8 cellular contexts compared by ENCODE assay signal in genomic region chr16:74862743-74863244, GRCh38.
DNase-seq lines count a peak whose midpoint lies in the region; ATAC-seq, FAIRE-seq and TF ChIP-seq lines count a peak whose summit lies in the region.

No MANE protein-coding gene starts in this region.

- H3K27ac ChIP-seq in breast epithelium (no peak overlapping the region), HepG2 (ENCODE audit: extremely low read length, insufficient read depth, low read length) (peak overlapping the region; percentile 3)

- H3K4me1 ChIP-seq in breast epithelium (no peaks in the 10 kb centered on the region), HepG2 (ENCODE audit: insufficient read depth, low read length) (peaks cover 33% of the 10 kb centered on the region)

- POLR2A ChIA-PET in HepG2 (lab: Yijun Ruan, JAX) = interaction anchor here (1.4 to 1.7 kb wide), 2 partner anchors 50 to 162 kb away, joined by 3 to 6 read pairs; partner anchors contain the start of gene MLKL

- H3K79me2 ChIP-seq in HepG2 (ENCODE audit: insufficient read depth, low read length) = no peaks in the 10 kb centered on the region

- peak overlapping the region; percentile 73 for H3K4me2 ChIP-seq in HepG2 (ENCODE audit: low read depth, low read length)

- peak; percentile 58 for DNase-seq in Ammon's horn (ENCODE audit: low spot score)
- peak; percentile 20 for DNase-seq in NCI-H526 treated with DMSO at 0.1 percent for 48 hours (lab: John Stamatoyannopoulos, UW)
- DNase-seq in breast epithelium (ENCODE audit: low spot score in 2 of 2) = no peak
- DNase-seq in HepG2 (ENCODE audit: low spot score) = peak; percentile 66
- DNase-seq in HK-2 (ENCODE audit: unreplicated experiment) = no peak
- DNase-seq in activated CD8-positive, alpha-beta memory T cell treated with anti-CD3 and anti-CD28 coated beads, Interleukin-2, amount 50 U/mL, for 48 hours = no peak

- H3K27me3 ChIP-seq in breast epithelium (no peaks in the 10 kb centered on the region), HepG2 (ENCODE audit: control insufficient read depth in 1 of 2, insufficient read depth in 2 of 2, low read length in 2 of 2) (peaks cover 0 to 6% of the 10 kb centered on the region in 2 experiments; a peak in 4 of 5 replicates)

- peak; percentile 51 for FAIRE-seq in HepG2 (lab: Jason Lieb, UNC)

- in situ Hi-C loops in HepG2 (cut with HindIII; ENCODE audit: extremely low pct_ligation_motif_present, low pct_unique_long_range_greater_than_20kb) = loop anchor here (5.0 kb wide), 1 partner anchor 155 kb away; no protein-coding TSS in a partner anchor

- H4K20me1 ChIP-seq in HepG2 (ENCODE audit: insufficient read depth, low read length) = no peaks in the 10 kb centered on the region

- no TSS peak for BruUV-seq in HepG2 (replicated peaks; lab: Mats Ljungman, UMichigan)

- peak overlapping the region; percentile 55 for H2AFZ ChIP-seq in HepG2 (ENCODE audit: low read length)

- H3K9me3 ChIP-seq in breast epithelium (no peaks in the 10 kb centered on the region), HepG2 (ENCODE audit: low read length) (no peaks in the 10 kb centered on the region)

- TF ChIP-seq EP300 in HepG2 (IDR thresholded peaks at IDR 0.05; ENCODE audit: low read depth in 2 of 2, low read length in 2 of 2) (no peak), HepG2 (CRISPR knock-in tag; IDR thresholded peaks at IDR 0.05; ENCODE audit: borderline replicate concordance) (no peak)

- H3K9ac ChIP-seq in HepG2 (ENCODE audit: insufficient read depth, low read depth, low read length) = peak overlapping the region; percentile 5

- CTCF ChIA-PET in HepG2 (lab: Yijun Ruan, JAX; ENCODE audit: low intra/inter-chr PET ratio, low total read pairs) = interaction anchor here (1.4 to 2.6 kb wide), 4 partner anchors 50 to 153 kb away, joined by 4 to 36 read pairs (median 16); partner anchors contain the start of gene FA2H

- TF ChIP-seq POLR2A in breast epithelium (IDR thresholded peaks at IDR 0.05) (no peak), HepG2 (IDR thresholded peaks at IDR 0.05; ENCODE audit: insufficient read depth in 1 of 2, low read depth in 2 of 2, low read length in 2 of 2) (no peak)

- H3K36me3 ChIP-seq in breast epithelium (no peaks in the 10 kb centered on the region), HepG2 (replicated peaks in 1 of 2; ENCODE audit: control insufficient read depth in 1 of 2, insufficient read depth in 2 of 2, low read length in 2 of 2) (no peaks in the 10 kb centered on the region)

- peak; percentile 88 for ATAC-seq in HG03103 (IDR thresholded peaks at IDR 0.05; ENCODE audit: low read depth, unreplicated experiment)
- peak; percentile 66 for ATAC-seq in HepG2

- WGBS in HepG2 (ENCODE audit: low lambda C conversion rate) = 6% methylated on average over 10 of the region's 10 CpGs

- H3K4me3 ChIP-seq in breast epithelium (no peak overlapping the region), HepG2 (replicated peaks in 1 of 3; ENCODE audit: insufficient read depth in 1 of 3, low read depth in 2 of 3, low read length in 3 of 3) (peak overlapping the region; percentile 13 to 40 (median 37); a peak in 3 of 6 replicates)

- TF ChIP-seq RAD21 in HepG2 (CRISPR knock-in tag; IDR thresholded peaks at IDR 0.05) = peak; percentile 81

- peak; percentile 59 for TF ChIP-seq CTCF in GM12801 (IDR thresholded peaks at IDR 0.05; ENCODE audit: extremely low read depth, insufficient read length)
- TF ChIP-seq CTCF in breast epithelium (IDR thresholded peaks at IDR 0.05) = peak; percentile 53 to 87 (median 84)
- TF ChIP-seq CTCF in HepG2 (CRISPR knock-in tag; IDR thresholded peaks at IDR 0.05) = peak; percentile 90

- intact Hi-C loops in breast epithelium (cut with DNase I; ENCODE audit: low total_unique reads) = no loop called here
- intact Hi-C loops in HepG2 (cut with micrococcal nuclease; ENCODE audit: unreplicated experiment) = loop anchor here (1.0 kb wide), 2 partner anchors 49 to 153 kb away; no protein-coding TSS in a partner anchor

TF ChIP-seq in HepG2, 621 proteins besides CTCF, POLR2A, EP300 and RAD21 (continues in another document):
- TF ChIP-seq ZNF318 (CRISPR knock-in tag; IDR thresholded peaks at IDR 0.05) = no peak
- TF ChIP-seq MTF1 (CRISPR knock-in tag; IDR thresholded peaks at IDR 0.05) = no peak

Comparison
In these comparisons a context has a peak if more than half of its experiments do, and no peak if none do; other contexts are left out.
1. DNase-seq: peak in Ammon's horn (single experiment), NCI-H526 treated with DMSO at 0.1 percent for 48 hours (single experiment) and HepG2 (single experiment); none in breast epithelium (0 of 2), HK-2 (single experiment) and activated CD8-positive, alpha-beta memory T cell treated with anti-CD3 and anti-CD28 coated beads, Interleukin-2, amount 50 U/mL, for 48 hours (single experiment).
2. H3K4me3 ChIP-seq: peak in HepG2 (3 of 3); none in breast epithelium (0 of 3).
3. Peak in every context shown above with its lines, with median percentiles within 50 percentile points of each other: CTCF ChIP-seq.